In the genomic region with DNA sequence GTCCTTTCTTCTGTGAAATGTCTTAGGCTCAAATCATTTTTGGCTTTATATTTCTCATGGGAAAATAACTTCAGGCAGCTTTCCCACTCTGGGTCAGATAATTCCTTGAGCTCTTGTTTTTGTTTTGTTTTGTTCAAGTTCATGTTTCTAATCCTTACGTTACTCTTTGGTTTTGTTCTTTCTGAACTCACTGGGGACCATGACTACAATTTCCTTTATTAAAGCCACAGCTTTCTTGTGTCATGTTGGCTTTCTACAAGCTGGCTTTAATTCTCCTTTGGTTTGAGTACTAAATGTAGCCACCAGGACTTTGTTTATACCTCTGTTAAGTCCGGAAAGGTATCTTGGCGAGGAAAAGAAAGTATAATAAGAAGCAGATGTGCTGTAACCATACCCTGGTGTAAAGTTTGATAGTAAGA, we compare ENCODE assay signal across 1 cellular context.
TF ChIP-seq lines count a peak whose summit lies in the region.

No MANE protein-coding gene starts in this region.

TF ChIP-seq in SK-N-SH, 30 proteins besides CTCF, POLR2A, EP300 and RAD21:
- TF ChIP-seq RXRA (IDR thresholded peaks at IDR 0.05; ENCODE audit: borderline replicate concordance, low read depth) (no peak), TCF12 (IDR thresholded peaks at IDR 0.05) (peak; percentile 88), EZH2phosphoT487 (IDR thresholded peaks at IDR 0.05; ENCODE audit: borderline replicate concordance, low read depth) (no peak), NFIC (IDR thresholded peaks at IDR 0.05; ENCODE audit: borderline replicate concordance) (peak; percentile 27; the same call in 1 of the 2 replicates), SMC3 (IDR thresholded peaks at IDR 0.05; ENCODE audit: low read depth, low read length) (no peak), POLR2AphosphoS5 (IDR thresholded peaks at IDR 0.05; ENCODE audit: low read depth, low read length) (peak; percentile 15; the same call in 1 of the 2 replicates)
TF ChIP-seq in SK-N-SH: peak in this region for 3.
